21 cellular contexts compared by ENCODE assay signal in genomic region chr4:169198167-169198566, GRCh38.
"Had no signal": no experiment of that assay in that cellular context is flagged by ENCODE, and none has a peak within 500 bp of the region (broad histone marks: within the 10 kb centered on the region; RNA-seq: fewer than 3 reads in every experiment).

No MANE protein-coding gene starts in this region.

- H3K27ac Mint-ChIP-seq: immature natural killer cell; naive B cell; natural killer cell; progenitor cell of endocrine pancreas; stimulated activated naive CD8-positive, alpha-beta T cell treated with anti-CD3 and anti-CD28 coated beads, Interleukin-15, amount 100 ng/mL, for 72 hours; type B pancreatic cell had no signal

- DNase-seq: hypothalamus; immature natural killer cell; left ventricle myocardium inferior; mesendoderm; naive B cell; natural killer cell; ovary; right cardiac atrium; stimulated activated CD4-positive, alpha-beta T cell treated with anti-CD3 and anti-CD28 coated beads, Interleukin-12 subunit alpha, Interleukin-12 subunit beta, amount 100 ng/mL, for 4 hours; stimulated activated CD4-positive, alpha-beta T cell treated with anti-CD3 and anti-CD28 coated beads, Interleukin-15, amount 100 ng/mL, for 24 hours; stimulated activated CD4-positive, alpha-beta T cell treated with anti-CD3 and anti-CD28 coated beads, Interleukin-2, amount 100 ng/mL, for 24 hours; stimulated activated CD4-positive, alpha-beta T cell treated with anti-CD3 and anti-CD28 coated beads, Interleukin-4, amount 100 ng/mL, for 1 hour; stimulated activated naive CD4-positive, alpha-beta T cell; stimulated activated naive CD8-positive, alpha-beta T cell treated with anti-CD3 and anti-CD28 coated beads, Interleukin-15, amount 100 ng/mL, for 72 hours; substantia nigra; uterus had no signal

- FAIRE-seq: islet of Langerhans had no signal

- H3K36me3 Mint-ChIP-seq: natural killer cell had no signal

- H3K4me1 Mint-ChIP-seq: stimulated activated naive CD8-positive, alpha-beta T cell treated with anti-CD3 and anti-CD28 coated beads, Interleukin-15, amount 100 ng/mL, for 72 hours had no signal

- H3K4me3 Mint-ChIP-seq: mesothelial cell of epicardium; naive B cell; natural killer cell; stimulated activated naive CD8-positive, alpha-beta T cell treated with anti-CD3 and anti-CD28 coated beads, Interleukin-15, amount 100 ng/mL, for 72 hours; type B pancreatic cell had no signal

- H3K27me3 Mint-ChIP-seq: naive B cell; progenitor cell of endocrine pancreas; stimulated activated naive CD8-positive, alpha-beta T cell treated with anti-CD3 and anti-CD28 coated beads, Interleukin-15, amount 100 ng/mL, for 72 hours; type B pancreatic cell had no signal

- ATAC-seq: natural killer cell; right cardiac atrium; sciatic nerve; stimulated activated naive CD8-positive, alpha-beta T cell treated with anti-CD3 and anti-CD28 coated beads, Interleukin-15, amount 100 ng/mL, for 72 hours had no signal
